In the genomic region with DNA sequence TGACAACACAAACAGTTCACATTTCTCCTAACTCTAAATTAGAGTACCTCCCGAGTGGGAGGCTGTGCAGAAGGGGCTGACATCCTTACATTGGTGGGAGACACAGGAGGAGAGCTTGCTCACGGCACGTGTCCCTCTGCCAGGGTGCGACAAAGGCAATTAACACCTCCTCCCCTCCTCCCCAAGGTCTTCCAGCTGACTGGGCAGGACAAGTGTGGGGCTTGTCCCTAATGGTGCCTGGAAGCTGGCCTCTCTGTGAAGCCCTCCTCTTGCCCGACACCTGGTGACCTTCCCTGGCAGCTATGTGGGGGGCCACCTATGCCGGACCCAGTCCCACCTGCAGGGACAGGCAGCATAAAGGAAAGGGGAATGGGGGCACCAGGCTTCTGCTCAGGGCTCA, we compare ENCODE assay signal across 30 cellular contexts. TPM values are rescaled to one million over a fixed set of nuclear protein-coding genes. Genes with fewer than 3 reads are reported as not detected.
A peak's percentile ranks its signal among the peaks of the same experiment; 100 is the strongest.
DNase-seq lines count a peak whose midpoint lies in the region; ATAC-seq, FAIRE-seq and TF ChIP-seq lines count a peak whose summit lies in the region.
"Had no signal": no experiment of that assay in that cellular context is flagged by ENCODE, and none has a peak within 500 bp of the region (broad histone marks: within the 10 kb centered on the region; RNA-seq: fewer than 3 reads in every experiment).

No MANE protein-coding gene starts in this region.

- H3K27ac ChIP-seq in astrocyte (ENCODE audit: low read depth, low read length) (no peak overlapping the region), smooth muscle cell (ENCODE audit: low read depth) (no peak overlapping the region)
- no peak overlapping the region for H3K27ac ChIP-seq in naive thymus-derived CD4-positive, alpha-beta T cell (ENCODE audit: low read depth, low read length)
- H3K27ac ChIP-seq: 22Rv1, pancreas, upper lobe of right lung had no signal

- H3K27me3 Mint-ChIP-seq in activated CD8-positive, alpha-beta T cell treated with anti-CD3 and anti-CD28 coated beads for 36 hours, result peaks cover 10% of the 10 kb centered on the region
- H3K27me3 Mint-ChIP-seq in activated CD8-positive, alpha-beta T cell treated with anti-CD3 and anti-CD28 coated beads, Interleukin-2, amount 10 ng/mL, durations not matched to agents 7 days and 5 days (ENCODE audit: low read depth), result peaks cover 29% of the 10 kb centered on the region
- H3K27me3 Mint-ChIP-seq in astrocyte (ENCODE audit: low read depth, unreplicated experiment), result peaks cover 45% of the 10 kb centered on the region
- H3K27me3 Mint-ChIP-seq in naive thymus-derived CD4-positive, alpha-beta T cell, result peaks cover 0 to 53% (median 6%) of the 10 kb centered on the region in 5 donors

- peak overlapping the region; percentile 63 for H3K4me3 Mint-ChIP-seq in activated CD8-positive, alpha-beta T cell treated with anti-CD3 and anti-CD28 coated beads for 36 hours
- H3K4me3 Mint-ChIP-seq in activated CD8-positive, alpha-beta T cell treated with anti-CD3 and anti-CD28 coated beads, Interleukin-2, amount 10 ng/mL, durations not matched to agents 7 days and 5 days, result no peak overlapping the region
- H3K4me3 Mint-ChIP-seq in astrocyte (ENCODE audit: unreplicated experiment), result peak overlapping the region; percentile 69
- H3K4me3 Mint-ChIP-seq in naive thymus-derived CD4-positive, alpha-beta T cell, result peak overlapping the region in 8 of 10 donors; percentile 17 to 78 (median 56)
- H3K4me3 Mint-ChIP-seq: activated CD4-positive, alpha-beta memory T cell treated with anti-CD3 and anti-CD28 coated beads, Interleukin-2, amount 10 ng/mL, durations not matched to agents 7 days and 5 days had no signal

- no peaks in the 10 kb centered on the region for H3K4me1 ChIP-seq in astrocyte (ENCODE audit: insufficient read depth, low read length)
- peaks cover 9 to 19% of the 10 kb centered on the region in 2 donors for H3K4me1 ChIP-seq in naive thymus-derived CD4-positive, alpha-beta T cell (ENCODE audit: control insufficient read depth in 2 of 2, insufficient read depth in 2 of 2, low read length in 2 of 2)
- H3K4me1 ChIP-seq in smooth muscle cell (ENCODE audit: low read depth), result peaks cover 16% of the 10 kb centered on the region
- peaks cover 4% of the 10 kb centered on the region for H3K4me1 ChIP-seq in mucosa of descending colon (ENCODE audit: low read depth)
- H3K4me1 ChIP-seq: upper lobe of right lung had no signal

- H3K36me3 ChIP-seq in astrocyte (ENCODE audit: insufficient read depth, low read length) (no peaks in the 10 kb centered on the region), smooth muscle cell (ENCODE audit: low read depth) (no peaks in the 10 kb centered on the region), mucosa of descending colon (ENCODE audit: low read depth) (no peaks in the 10 kb centered on the region)
- no peaks in the 10 kb centered on the region for H3K36me3 ChIP-seq in naive thymus-derived CD4-positive, alpha-beta T cell (ENCODE audit: control insufficient read depth in 2 of 3, insufficient read depth in 3 of 3, low read length in 3 of 3)
- H3K36me3 ChIP-seq: pancreas, upper lobe of right lung had no signal

- H3K9me3 Mint-ChIP-seq in activated CD8-positive, alpha-beta T cell treated with anti-CD3 and anti-CD28 coated beads for 36 hours, result no peaks in the 10 kb centered on the region
- H3K9me3 Mint-ChIP-seq in activated CD8-positive, alpha-beta T cell treated with anti-CD3 and anti-CD28 coated beads, Interleukin-2, amount 10 ng/mL, durations not matched to agents 7 days and 5 days (ENCODE audit: insufficient read depth), result no peaks in the 10 kb centered on the region
- no peaks in the 10 kb centered on the region for H3K9me3 Mint-ChIP-seq in astrocyte (ENCODE audit: unreplicated experiment)
- no peaks in the 10 kb centered on the region for H3K9me3 Mint-ChIP-seq in naive thymus-derived CD4-positive, alpha-beta T cell
- H3K9me3 Mint-ChIP-seq: activated CD4-positive, alpha-beta memory T cell treated with anti-CD3 and anti-CD28 coated beads, Interleukin-2, amount 10 ng/mL, durations not matched to agents 7 days and 5 days had no signal

- H4K20me1 ChIP-seq in astrocyte (ENCODE audit: insufficient read depth, low read length) (peaks cover 20% of the 10 kb centered on the region), smooth muscle cell (ENCODE audit: low read depth) (peaks cover 4% of the 10 kb centered on the region)

- FAIRE-seq in astrocyte (lab: Jason Lieb, UNC), result no peak
- FAIRE-seq: endothelial cell of umbilical vein, K562, pancreas had no signal

- no peak overlapping the region for H3K9ac ChIP-seq in astrocyte (ENCODE audit: low read length)
- H3K9ac ChIP-seq in smooth muscle cell (ENCODE audit: low read depth), result no peak overlapping the region

- H3K36me3 Mint-ChIP-seq in activated CD8-positive, alpha-beta T cell treated with anti-CD3 and anti-CD28 coated beads for 36 hours (ENCODE audit: low read depth), result no peaks in the 10 kb centered on the region
- H3K36me3 Mint-ChIP-seq in activated CD8-positive, alpha-beta T cell treated with anti-CD3 and anti-CD28 coated beads, Interleukin-2, amount 10 ng/mL, durations not matched to agents 7 days and 5 days (ENCODE audit: low read depth), result peaks cover 11% of the 10 kb centered on the region
- peaks cover 2% of the 10 kb centered on the region for H3K36me3 Mint-ChIP-seq in astrocyte (ENCODE audit: low read depth, unreplicated experiment)
- no peaks in the 10 kb centered on the region for H3K36me3 Mint-ChIP-seq in naive thymus-derived CD4-positive, alpha-beta T cell

- H3K27me3 ChIP-seq in astrocyte (ENCODE audit: insufficient read depth, low read length) (peaks cover 15% of the 10 kb centered on the region), smooth muscle cell (ENCODE audit: low read depth) (no peaks in the 10 kb centered on the region)
- no peaks in the 10 kb centered on the region for H3K27me3 ChIP-seq in naive thymus-derived CD4-positive, alpha-beta T cell (ENCODE audit: control insufficient read depth in 2 of 2, insufficient read depth in 2 of 2, low read length in 2 of 2)
- H3K27me3 ChIP-seq: pancreas had no signal

- H2AFZ ChIP-seq in astrocyte (ENCODE audit: low read depth, low read length), result no peak overlapping the region
- no peak overlapping the region for H2AFZ ChIP-seq in smooth muscle cell (ENCODE audit: low read depth)

- 71% methylated on average over 6 of the region's 6 CpGs for WGBS in smooth muscle cell (ENCODE audit: low lambda C conversion rate)

- no peak overlapping the region for H3K27ac Mint-ChIP-seq in activated CD8-positive, alpha-beta T cell treated with anti-CD3 and anti-CD28 coated beads for 36 hours
- no peak overlapping the region for H3K27ac Mint-ChIP-seq in activated CD8-positive, alpha-beta T cell treated with anti-CD3 and anti-CD28 coated beads, Interleukin-2, amount 10 ng/mL, durations not matched to agents 7 days and 5 days
- H3K27ac Mint-ChIP-seq in astrocyte (ENCODE audit: unreplicated experiment), result no peak overlapping the region
- H3K27ac Mint-ChIP-seq in naive thymus-derived CD4-positive, alpha-beta T cell, result no peak overlapping the region
- H3K27ac Mint-ChIP-seq: activated CD4-positive, alpha-beta memory T cell treated with anti-CD3 and anti-CD28 coated beads, Interleukin-2, amount 10 ng/mL, durations not matched to agents 7 days and 5 days had no signal

- H3K79me2 ChIP-seq in astrocyte (ENCODE audit: insufficient read depth, low read length) (no peaks in the 10 kb centered on the region), smooth muscle cell (ENCODE audit: low read depth) (no peaks in the 10 kb centered on the region)

- no peak overlapping the region for H3K4me3 ChIP-seq in astrocyte (ENCODE audit: insufficient read depth, low read depth, low read length)
- no peak overlapping the region for H3K4me3 ChIP-seq in naive thymus-derived CD4-positive, alpha-beta T cell (ENCODE audit: low read length)
- H3K4me3 ChIP-seq in smooth muscle cell, result no peak overlapping the region
- no peak overlapping the region for H3K4me3 ChIP-seq in mucosa of descending colon
- H3K4me3 ChIP-seq: K562, pancreas had no signal

- CTCF ChIA-PET in activated CD8-positive, alpha-beta T cell treated with anti-CD3 and anti-CD28 coated beads for 36 hours (lab: Charles Lee), result no interaction called here
- CTCF ChIA-PET in activated CD8-positive, alpha-beta T cell treated with anti-CD3 and anti-CD28 coated beads, Interleukin-2, amount 10 ng/mL, durations not matched to agents 7 days and 5 days (lab: Charles Lee), result no interaction called here
- CTCF ChIA-PET in naive thymus-derived CD4-positive, alpha-beta T cell (lab: Charles Lee), result no interaction called here

- H3K9me3 ChIP-seq in astrocyte (ENCODE audit: insufficient read depth, low read depth, low read length) (no peaks in the 10 kb centered on the region), smooth muscle cell (replicated peaks; ENCODE audit: low read depth) (no peaks in the 10 kb centered on the region), mucosa of descending colon (no peaks in the 10 kb centered on the region)
- no peaks in the 10 kb centered on the region for H3K9me3 ChIP-seq in naive thymus-derived CD4-positive, alpha-beta T cell (ENCODE audit: control insufficient read depth in 2 of 3, low read length in 3 of 3)
- H3K9me3 ChIP-seq: pancreas, upper lobe of right lung had no signal

- H3K4me1 Mint-ChIP-seq in activated CD8-positive, alpha-beta T cell treated with anti-CD3 and anti-CD28 coated beads for 36 hours (ENCODE audit: low read depth), result peaks cover 37% of the 10 kb centered on the region
- peaks cover 37% of the 10 kb centered on the region for H3K4me1 Mint-ChIP-seq in activated CD8-positive, alpha-beta T cell treated with anti-CD3 and anti-CD28 coated beads, Interleukin-2, amount 10 ng/mL, durations not matched to agents 7 days and 5 days (ENCODE audit: low read depth)
- H3K4me1 Mint-ChIP-seq in astrocyte (ENCODE audit: low read depth, unreplicated experiment), result peaks cover 4% of the 10 kb centered on the region
- peaks cover 2 to 37% (median 25%) of the 10 kb centered on the region in 7 donors for H3K4me1 Mint-ChIP-seq in naive thymus-derived CD4-positive, alpha-beta T cell

- H3K4me2 ChIP-seq in astrocyte (ENCODE audit: low read length), result no peak overlapping the region
- peak overlapping the region; percentile 94 for H3K4me2 ChIP-seq in smooth muscle cell

- TF ChIP-seq CTCF in activated CD8-positive, alpha-beta T cell treated with anti-CD3 and anti-CD28 coated beads for 36 hours (IDR thresholded peaks at IDR 0.05), result no peak
- no peak for TF ChIP-seq CTCF in astrocyte (IDR thresholded peaks at IDR 0.05; ENCODE audit: insufficient read depth, low read depth, low read length)
- TF ChIP-seq CTCF in smooth muscle cell (IDR thresholded peaks at IDR 0.05; ENCODE audit: borderline replicate concordance, insufficient read depth, poor library complexity, severe bottlenecking), result no peak
- no peak for TF ChIP-seq CTCF in mucosa of descending colon (IDR thresholded peaks at IDR 0.05)

- no peak for ATAC-seq in activated CD8-positive, alpha-beta T cell treated with anti-CD3 and anti-CD28 coated beads for 36 hours
- no peak for ATAC-seq in activated CD8-positive, alpha-beta T cell treated with anti-CD3 and anti-CD28 coated beads, Interleukin-2, amount 10 ng/mL, durations not matched to agents 7 days and 5 days
- ATAC-seq in naive thymus-derived CD4-positive, alpha-beta T cell, result no peak
- no peak for ATAC-seq in mucosa of descending colon
- ATAC-seq: pancreas, Right ventricle myocardium inferior, upper lobe of right lung had no signal

- DNase-seq in activated CD8-positive, alpha-beta T cell treated with anti-CD3 and anti-CD28 coated beads for 36 hours, result no peak
- DNase-seq in activated CD8-positive, alpha-beta T cell treated with anti-CD3 and anti-CD28 coated beads, Interleukin-2, amount 10 ng/mL, durations not matched to agents 7 days and 5 days, result no peak
- DNase-seq in astrocyte (ENCODE audit: low read depth) (no peak), smooth muscle cell (lab: John Stamatoyannopoulos, UW; ENCODE audit: unreplicated experiment) (no peak), NCI-H345 treated with DMSO at 0.1 percent for 48 hours (lab: John Stamatoyannopoulos, UW; ENCODE audit: unreplicated experiment) (no peak), mucosa of descending colon (no peak)
- no peak for DNase-seq in naive thymus-derived CD4-positive, alpha-beta T cell
- DNase-seq in stimulated activated CD4-positive, alpha-beta T cell treated with anti-CD3 and anti-CD28 coated beads, Interleukin-15, amount 100 ng/mL, for 24 hours, result no peak
- DNase-seq: activated CD4-positive, alpha-beta memory T cell treated with anti-CD3 and anti-CD28 coated beads, Interleukin-2, amount 10 ng/mL, durations not matched to agents 7 days and 5 days; activated CD4-positive, CD25-positive, alpha-beta regulatory T cell; activated naive CD4-positive, alpha-beta T cell treated with Interleukin-2 at 50 U/mL for 16 hours; activated T-cell treated with anti-CD3 and anti-CD28 coated beads, Interleukin-2, amount 50 U/mL, for 1 hour; aorta; central memory CD4-positive, alpha-beta T cell; dermis blood vessel endothelial cell; DMS53; GDM1; kidney glomerular epithelial cell; NCI-H1105 treated with DMSO at 0.1 percent for 48 hours; NCI-H2029; NCI-H2227 treated with DMSO at 0.1 percent for 48 hours; NCI-H774; stimulated activated CD8-positive, alpha-beta memory T cell treated with anti-CD3 and anti-CD28 coated beads, Interleukin-4, amount 100 ng/mL, for 48 hours; T1000 had no signal

- no peaks in the 10 kb centered on the region for H3F3A ChIP-seq in smooth muscle cell (ENCODE audit: low read depth)

- POLR2A ChIA-PET in activated CD8-positive, alpha-beta T cell treated with anti-CD3 and anti-CD28 coated beads for 36 hours (lab: Charles Lee), result no interaction called here
- POLR2A ChIA-PET in activated CD8-positive, alpha-beta T cell treated with anti-CD3 and anti-CD28 coated beads, Interleukin-2, amount 10 ng/mL, durations not matched to agents 7 days and 5 days (lab: Charles Lee), result interaction anchor here (0.5 to 1.0 kb wide), 3 partner anchors 56 to 68 kb away, joined by 3 to 5 read pairs (median 3); a partner anchor contains a TSS
- POLR2A ChIA-PET in naive thymus-derived CD4-positive, alpha-beta T cell (lab: Charles Lee), result interaction anchor here (0.5 kb wide), 1 partner anchor 68 kb away, joined by 4 read pairs; no protein-coding TSS in a partner anchor

- intact Hi-C loops in activated CD8-positive, alpha-beta T cell treated with anti-CD3 and anti-CD28 coated beads for 36 hours (cut with micrococcal nuclease), result no loop called here
- intact Hi-C loops in naive thymus-derived CD4-positive, alpha-beta T cell (cut with micrococcal nuclease), result no loop called here
- intact Hi-C loops in mucosa of descending colon (cut with DNase I, micrococcal nuclease), result no loop called here

RNA-seq across cellular contexts. Expression of a gene that starts 57.0 kb away (rescaled TPM):
- 10 to 100 TPM; 62.8 to 66.6 TPM for total RNA-seq in activated CD8-positive, alpha-beta T cell treated with anti-CD3 and anti-CD28 coated beads for 36 hours
- total RNA-seq in activated CD8-positive, alpha-beta T cell treated with anti-CD3 and anti-CD28 coated beads, Interleukin-2, amount 10 ng/mL, durations not matched to agents 7 days and 5 days, result 10 to 100 TPM; 50.8 to 51.8 TPM
- 111 and 117 TPM in 2 replicates for total RNA-seq in astrocyte
- 10 to 100 TPM; 50.5 to 82.9 (median 66.7) TPM for total RNA-seq in naive thymus-derived CD4-positive, alpha-beta T cell
- 10 to 100 TPM; 36.3 to 41.3 TPM for polyA plus RNA-seq in naive thymus-derived CD4-positive, alpha-beta T cell
- 113 and 117 TPM in 2 replicates for total RNA-seq in smooth muscle cell
- 46.6 and 54.1 TPM in 2 replicates for polyA plus RNA-seq in smooth muscle cell
- 100 to 1,000 TPM in 1 of 3 donors, 10 to 100 TPM in 2; 79.1 to 131 (median 86.1) TPM for total RNA-seq in mucosa of descending colon
